24 cellular contexts compared by ENCODE assay signal in genomic region chr16:9599415-9600110, GRCh38.
"Had no signal": no experiment of that assay in that cellular context is flagged by ENCODE, and none has a peak within 500 bp of the region (broad histone marks: within the 10 kb centered on the region; RNA-seq: fewer than 3 reads in every experiment).

No MANE protein-coding gene starts in this region.

- H3K36me3 ChIP-seq: left lung, lower lobe of right lung, ovary, right atrium auricular region, stomach, tibial artery, upper lobe of right lung, uterus had no signal

- H3K4me3 ChIP-seq: left lung, lower lobe of right lung, mucosa of descending colon, ovary, right atrium auricular region, right lobe of liver, smooth muscle cell, stomach, testis, tibial artery, upper lobe of right lung, uterus had no signal

- H3K4me1 ChIP-seq: left lung, lower lobe of right lung, right atrium auricular region, right lobe of liver, stomach, testis, tibial artery, upper lobe of right lung, uterus had no signal

- H3K4me2 ChIP-seq: smooth muscle cell had no signal

- H3K27me3 ChIP-seq: left lung, ovary, right atrium auricular region, right lobe of liver, stomach, testis, upper lobe of right lung, uterus had no signal

- DNase-seq: hippocampal formation; kidney glomerular epithelial cell; left colon; left lung; lower lobe of right lung; mammary epithelial cell; mesenchymal stem cell; mucosa of descending colon; naive thymus-derived CD4-positive, alpha-beta T cell; ovary; right lobe of liver; stimulated activated CD4-positive, alpha-beta T cell treated with anti-CD3 and anti-CD28 coated beads, Interleukin-2, amount 100 ng/mL, for 24 hours; stimulated activated CD4-positive, alpha-beta T cell treated with anti-CD3 and anti-CD28 coated beads, Interleukin-4, amount 100 ng/mL, for 1 hour; stimulated activated naive B cell treated with anti-CD40 and anti-IgM and Interleukin-4, amounts not matched to agents 10 μg/mL and 1 μg/mL and 100 μg/mL, for 72 hours; stimulated activated naive CD8-positive, alpha-beta T cell treated with anti-CD3 and anti-CD28 coated beads, Interleukin-15, Interleukin-2, amounts not matched to agents 100 U/mL and 50 U/mL, for 24 hours; stomach; testis; tibial artery; trophoblast cell; upper lobe of right lung; uterus had no signal

- ATAC-seq: left colon; left lung; lower lobe of right lung; mucosa of descending colon; naive thymus-derived CD4-positive, alpha-beta T cell; natural killer cell treated with Interleukin-12 subunit alpha and Interleukin-12 subunit beta and Interleukin-15 and Interleukin-18, amount 100 ng/mL, for 72 hours; stimulated activated naive B cell treated with anti-CD40 and anti-IgM and Interleukin-4, amounts not matched to agents 10 μg/mL and 1 μg/mL and 100 μg/mL, for 72 hours; stimulated activated naive CD8-positive, alpha-beta T cell treated with anti-CD3 and anti-CD28 coated beads, Interleukin-15, Interleukin-2, amounts not matched to agents 100 U/mL and 50 U/mL, for 24 hours; upper lobe of right lung had no signal

- H3K27ac ChIP-seq: left lung, lower lobe of right lung, ovary, right atrium auricular region, right lobe of liver, stomach, testis, tibial artery, upper lobe of right lung, uterus had no signal
